Comparison of ENCODE assay signal across 19 cellular contexts in the genomic region with DNA sequence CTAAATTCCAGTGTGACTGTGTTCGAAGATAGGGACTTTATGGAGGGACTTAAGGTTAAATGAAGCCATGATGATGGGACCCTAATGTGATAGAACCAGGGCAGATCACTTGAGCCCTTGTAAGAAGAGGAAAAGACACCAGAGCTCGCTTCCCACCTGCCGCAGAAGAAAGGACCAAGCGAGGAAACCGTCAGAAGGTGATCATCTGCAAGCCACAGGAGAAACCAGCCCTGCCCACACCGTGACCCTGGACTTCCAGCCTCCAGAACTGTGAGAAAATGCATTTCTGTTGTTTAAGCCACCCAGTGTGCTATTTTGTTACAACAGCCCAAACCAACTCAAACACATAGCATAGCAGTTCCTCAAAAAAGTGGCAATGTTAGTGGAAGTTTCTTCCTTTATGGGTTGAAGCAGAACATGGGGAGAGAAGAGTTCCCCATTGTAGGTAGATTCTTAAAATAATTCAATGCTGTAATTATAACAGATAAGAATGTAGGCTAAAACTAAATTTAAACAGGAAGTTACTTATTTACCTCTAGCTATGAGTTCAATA.
DNase-seq lines count a peak whose midpoint lies in the region; FAIRE-seq and TF ChIP-seq lines count a peak whose summit lies in the region.
"Had no signal": no experiment of that assay in that cellular context is flagged by ENCODE, and none has a peak within 500 bp of the region (broad histone marks: within the 10 kb centered on the region; RNA-seq: fewer than 3 reads in every experiment).

No MANE protein-coding gene starts in this region.

- intact Hi-C loops in OCI-LY7 (cut with micrococcal nuclease; ENCODE audit: unreplicated experiment), result no loop called here
- intact Hi-C loops in esophagus muscularis mucosa (cut with DNase I), result no loop called here

- H3K4me3 ChIP-seq in OCI-LY7 (ENCODE audit: low read depth, low read length, poor library complexity, severe bottlenecking), result no peak overlapping the region
- H3K4me3 ChIP-seq in endodermal cell (ENCODE audit: low read length), result no peak overlapping the region
- H3K4me3 ChIP-seq in esophagus muscularis mucosa, result no peak overlapping the region

- no TSS peak for BruUV-seq in OCI-LY7 (replicated peaks; lab: Mats Ljungman, UMichigan)

- no peak overlapping the region for H3K4me3 Mint-ChIP-seq in endodermal cell
- H3K4me3 Mint-ChIP-seq: CD8-positive, alpha-beta memory T cell; H9 had no signal

- no peaks in the 10 kb centered on the region for H3K9me2 ChIP-seq in OCI-LY7 (ENCODE audit: insufficient read depth, low read length)
- H3K9me2 ChIP-seq: SK-N-SH had no signal

- WGBS in endodermal cell (ENCODE audit: insufficient coverage in 1 of 2, insufficient read length in 1 of 2), 2 experiments, result 97 to 100% methylated on average over 6 of the region's 6 CpGs
- 96% methylated on average over 6 of the region's 6 CpGs for WGBS in esophagus muscularis mucosa

- H3K27me3 Mint-ChIP-seq in endodermal cell (ENCODE audit: insufficient read depth), result no peaks in the 10 kb centered on the region

- DNase-seq in GM12891 (ENCODE audit: insufficient read length, low spot score), result no peak
- DNase-seq in Kasumi-1 (lab: John Stamatoyannopoulos, UW), result peak; percentile 35 to 61
- DNase-seq in OCI-LY7 (ENCODE audit: low spot score), result peak; percentile 22
- peak; percentile 40 for DNase-seq in endodermal cell
- no peak for DNase-seq in NCI-H748 (lab: John Stamatoyannopoulos, UW; ENCODE audit: unreplicated experiment)
- no peak for DNase-seq in esophagus muscularis mucosa (ENCODE audit: extremely low spot score)
- no peak for DNase-seq in activated effector memory CD4-positive, alpha-beta T cell treated with anti-CD3 and anti-CD28 coated beads, Interleukin-2, amount 50 U/mL, for 16 hours
- DNase-seq in putamen (ENCODE audit: low spot score), result no peak
- DNase-seq: BE2C; CD8-positive, alpha-beta memory T cell; DND-41; GF-D8; H9; NCI-H1105; NCI-H187; NCI-H2171 treated with DMSO at 0.1 percent for 48 hours; NCI-H82; SK-N-SH; T-helper 2 cell had no signal

- no peak for TF ChIP-seq EP300 in esophagus muscularis mucosa (IDR thresholded peaks at IDR 0.05)

- no peak overlapping the region for H3K4me2 ChIP-seq in OCI-LY7 (ENCODE audit: low read length)
- H3K4me2 ChIP-seq: SK-N-SH had no signal

- H3K36me3 ChIP-seq in OCI-LY7 (ENCODE audit: insufficient read depth, low read length) (no peaks in the 10 kb centered on the region), endodermal cell (ENCODE audit: control insufficient read depth, insufficient read depth, low read length) (peaks cover 4% of the 10 kb centered on the region), esophagus muscularis mucosa (no peaks in the 10 kb centered on the region)
- H3K36me3 ChIP-seq: BE2C had no signal

- POLR2A ChIA-PET in OCI-LY7 (lab: Charles Lee), result interaction anchor here (1.4 kb wide), 1 partner anchor 13 kb away, joined by 5 read pairs; no protein-coding TSS in a partner anchor

- no peak overlapping the region for H3K27ac Mint-ChIP-seq in endodermal cell
- H3K27ac Mint-ChIP-seq: H9 had no signal

- no peaks in the 10 kb centered on the region for H3K79me2 ChIP-seq in OCI-LY7 (ENCODE audit: insufficient read depth, low read depth, low read length)

- no peaks in the 10 kb centered on the region for H3K27me3 ChIP-seq in endodermal cell (ENCODE audit: control insufficient read depth, insufficient read depth, low read length, poor library complexity, severe bottlenecking)
- H3K27me3 ChIP-seq in esophagus muscularis mucosa, result no peaks in the 10 kb centered on the region
- H3K27me3 ChIP-seq: BE2C had no signal

- no peaks in the 10 kb centered on the region for H4K20me1 ChIP-seq in OCI-LY7 (ENCODE audit: insufficient read depth, low read length)

- H3K9ac ChIP-seq in endodermal cell (ENCODE audit: extremely low read depth, low read length, poor library complexity, severe bottlenecking), result no peak overlapping the region
- H3K9ac ChIP-seq: SK-N-SH had no signal

- H3K36me3 Mint-ChIP-seq in endodermal cell (ENCODE audit: low read depth), result peaks cover 23% of the 10 kb centered on the region

- H2AFZ ChIP-seq in OCI-LY7 (ENCODE audit: low read length), result no peak overlapping the region; the same call in 1 of the 2 replicates

- peaks cover 38% of the 10 kb centered on the region for H3K4me1 Mint-ChIP-seq in endodermal cell

- no peak for FAIRE-seq in GM12891 (lab: Jason Lieb, UNC)

- CTCF ChIA-PET in OCI-LY7 (lab: Charles Lee; ENCODE audit: unreplicated experiment), result no interaction called here

- H3K9me3 Mint-ChIP-seq in endodermal cell, result no peaks in the 10 kb centered on the region
- H3K9me3 Mint-ChIP-seq: CD8-positive, alpha-beta memory T cell; H9 had no signal

- TF ChIP-seq CTCF in OCI-LY7 (conservative IDR thresholded peaks at IDR 0.05; ENCODE audit: low read length) (0 out of 2 replicates have a peak, but pooled peaks have one; percentile 14), endodermal cell (conservative IDR thresholded peaks at IDR 0.05) (no peak), esophagus muscularis mucosa (IDR thresholded peaks at IDR 0.05) (no peak)

- H3K4me1 ChIP-seq in OCI-LY7 (ENCODE audit: insufficient read depth, low read length, poor library complexity, severe bottlenecking) (no peaks in the 10 kb centered on the region), endodermal cell (ENCODE audit: control insufficient read depth, insufficient read depth, low read length) (peaks cover 11% of the 10 kb centered on the region), esophagus muscularis mucosa (no peaks in the 10 kb centered on the region)
- H3K4me1 ChIP-seq: BE2C had no signal

- no peak overlapping the region for H3K27ac ChIP-seq in OCI-LY7 (ENCODE audit: low read depth, low read length, poor library complexity, severe bottlenecking)
- H3K27ac ChIP-seq in endodermal cell (ENCODE audit: low read depth, low read length), result no peak overlapping the region
- no peak overlapping the region for H3K27ac ChIP-seq in esophagus muscularis mucosa (replicated peaks in 1 of 4)

- TF ChIP-seq POLR2A in GM12891 (IDR thresholded peaks at IDR 0.05; ENCODE audit: low read depth, low read length) (no peak), esophagus muscularis mucosa (IDR thresholded peaks at IDR 0.05; ENCODE audit: low read depth) (no peak)

- H3K9me3 ChIP-seq in OCI-LY7 (ENCODE audit: low read length) (no peaks in the 10 kb centered on the region), endodermal cell (ENCODE audit: control insufficient read depth, low read length) (no peaks in the 10 kb centered on the region), esophagus muscularis mucosa (no peaks in the 10 kb centered on the region)
- H3K9me3 ChIP-seq: BE2C, SK-N-SH had no signal

TF ChIP-seq in GM12891, 5 proteins besides CTCF, POLR2A, EP300 and RAD21:
- TF ChIP-seq SPI1 (IDR thresholded peaks at IDR 0.05; ENCODE audit: low read depth, low read length) (0 out of 2 replicates have a peak, but pooled peaks have one; percentile 19), POLR2AphosphoS5 (IDR thresholded peaks at IDR 0.05; ENCODE audit: low read depth, low read length) (no peak), TAF1 (IDR thresholded peaks at IDR 0.05; ENCODE audit: low read depth, low read length) (no peak)
TF ChIP-seq in GM12891: peak in this region for 1.

Comparison
In these comparisons a context has a peak if more than half of its experiments do, and no peak if none do; other contexts are left out.
1. DNase-seq: peak in Kasumi-1 (2 of 2), OCI-LY7 (single experiment) and endodermal cell (single experiment); none in GM12891 (single experiment), NCI-H748 (single experiment), esophagus muscularis mucosa (single experiment), activated effector memory CD4-positive, alpha-beta T cell treated with anti-CD3 and anti-CD28 coated beads, Interleukin-2, amount 50 U/mL, for 16 hours (single experiment) and putamen (single experiment).